In genomic region chr6:133553652-133554051, GRCh38 we compare ENCODE assay signal across 8 cellular contexts.
DNase-seq lines count a peak whose midpoint lies in the region; ATAC-seq, FAIRE-seq and TF ChIP-seq lines count a peak whose summit lies in the region.

No MANE protein-coding gene starts in this region.

- no peak overlapping the region for H3K4me2 ChIP-seq in endothelial cell of umbilical vein (ENCODE audit: insufficient read depth, low read length)

- no peak overlapping the region for H2AFZ ChIP-seq in endothelial cell of umbilical vein (ENCODE audit: low read depth, low read length)

- no peak overlapping the region for H3K27ac Mint-ChIP-seq in CD8-positive, alpha-beta T cell
- H3K27ac Mint-ChIP-seq in nephron progenitor cell, result no peak overlapping the region

- no peak overlapping the region for H3K4me3 Mint-ChIP-seq in CD8-positive, alpha-beta T cell
- no peak overlapping the region for H3K4me3 Mint-ChIP-seq in nephron progenitor cell

- no peak for ATAC-seq in CD8-positive, alpha-beta T cell
- ATAC-seq in GM18870 (IDR thresholded peaks at IDR 0.05; ENCODE audit: unreplicated experiment) (peak; percentile 91), HG02981 (IDR thresholded peaks at IDR 0.05; ENCODE audit: unreplicated experiment) (no peak)
- ATAC-seq in activated CD4-positive, CD25-positive, alpha-beta regulatory T cell treated with anti-CD3 and anti-CD28 coated beads, Interleukin-2, amount 50 U/mL, for 24 hours, result no peak

- POLR2A ChIA-PET in CD8-positive, alpha-beta T cell (lab: Charles Lee), result no interaction called here
- POLR2A ChIA-PET in endothelial cell of umbilical vein (lab: Charles Lee), result no interaction called here

- no peak for DNase-seq in CD8-positive, alpha-beta T cell
- DNase-seq in Jurkat, Clone E6-1 (ENCODE audit: low read depth, low spot score), result peak; percentile 45
- DNase-seq in SK-MEL-5 (ENCODE audit: low read depth, low spot score) (peak; percentile 71), endothelial cell of umbilical vein (ENCODE audit: low read depth, low spot score) (peak; percentile 44), nephron progenitor cell (peak; percentile 53)

- no peaks in the 10 kb centered on the region for H3K9me1 ChIP-seq in endothelial cell of umbilical vein (replicated peaks; ENCODE audit: control insufficient read depth, extremely low read depth, insufficient read depth, low read length)

- H3K27me3 ChIP-seq in CD8-positive, alpha-beta T cell (ENCODE audit: insufficient read depth, low read length), result no peaks in the 10 kb centered on the region
- peaks cover 2 to 4% of the 10 kb centered on the region in 2 experiments for H3K27me3 ChIP-seq in endothelial cell of umbilical vein (ENCODE audit: control insufficient read depth in 2 of 2, insufficient read depth in 2 of 2, low read length in 2 of 2)

- peak; percentile 86 for FAIRE-seq in endothelial cell of umbilical vein (lab: Jason Lieb, UNC)

- no peaks in the 10 kb centered on the region for H3K36me3 ChIP-seq in CD8-positive, alpha-beta T cell (ENCODE audit: insufficient read depth, low read length)
- no peaks in the 10 kb centered on the region for H3K36me3 ChIP-seq in endothelial cell of umbilical vein (ENCODE audit: control insufficient read depth in 2 of 2, extremely low read depth in 1 of 2, insufficient read depth in 2 of 2, low read length in 2 of 2)

- no peak for TF ChIP-seq POLR2A in endothelial cell of umbilical vein (IDR thresholded peaks at IDR 0.05; ENCODE audit: low read depth, low read length)

- no peaks in the 10 kb centered on the region for H4K20me1 ChIP-seq in endothelial cell of umbilical vein (replicated peaks; ENCODE audit: control insufficient read depth, extremely low read depth, insufficient read depth, low read length)

- BruUV-seq in endothelial cell of umbilical vein (replicated peaks; lab: Mats Ljungman, UMichigan), result no TSS peak

- no peaks in the 10 kb centered on the region for H3K4me1 ChIP-seq in CD8-positive, alpha-beta T cell (ENCODE audit: insufficient read depth, low read length)
- no peaks in the 10 kb centered on the region for H3K4me1 ChIP-seq in endothelial cell of umbilical vein (ENCODE audit: control insufficient read depth, extremely low read depth, insufficient read depth, low read length)

- peak; percentile 36 for TF ChIP-seq CTCF in CD8-positive, alpha-beta T cell (IDR thresholded peaks at IDR 0.05)
- peak; percentile 23 to 37 for TF ChIP-seq CTCF in endothelial cell of umbilical vein (IDR thresholded peaks at IDR 0.05; ENCODE audit: extremely low read depth in 1 of 2, insufficient read depth in 1 of 2, low read depth in 1 of 2, low read length in 2 of 2)
- peak; percentile 72 for TF ChIP-seq CTCF in nephron progenitor cell (IDR thresholded peaks at IDR 0.05)

- H3K27ac ChIP-seq in CD8-positive, alpha-beta T cell (ENCODE audit: low read depth, low read length), result no peak overlapping the region
- no peak overlapping the region for H3K27ac ChIP-seq in endothelial cell of umbilical vein (ENCODE audit: insufficient read depth, low read depth, low read length)

- H3K9me3 Mint-ChIP-seq in CD8-positive, alpha-beta T cell, result no peaks in the 10 kb centered on the region
- peaks cover 14% of the 10 kb centered on the region for H3K9me3 Mint-ChIP-seq in nephron progenitor cell

- H3K4me3 ChIP-seq in CD8-positive, alpha-beta T cell (ENCODE audit: low read depth, low read length), result no peak overlapping the region
- no peak overlapping the region for H3K4me3 ChIP-seq in Jurkat, Clone E6-1 (ENCODE audit: low read length)
- H3K4me3 ChIP-seq in endothelial cell of umbilical vein (replicated peaks in 1 of 3; ENCODE audit: insufficient read depth in 1 of 3, low read depth in 1 of 3, low read length in 3 of 3), result no peak overlapping the region

- in situ Hi-C loops in SK-MEL-5 (cut with HindIII; ENCODE audit: low pct_unique_long_range_greater_than_20kb, low sequenced_read_pairs), result no loop called here

- no peak overlapping the region for H3K9ac ChIP-seq in endothelial cell of umbilical vein (replicated peaks; ENCODE audit: extremely low read depth, insufficient read depth, low read length)

- no peaks in the 10 kb centered on the region for H3K36me3 Mint-ChIP-seq in CD8-positive, alpha-beta T cell
- H3K36me3 Mint-ChIP-seq in nephron progenitor cell (ENCODE audit: low read depth), result no peaks in the 10 kb centered on the region

- H3K27me3 Mint-ChIP-seq in CD8-positive, alpha-beta T cell (ENCODE audit: low read depth), result peaks cover 3% of the 10 kb centered on the region
- H3K27me3 Mint-ChIP-seq in nephron progenitor cell (ENCODE audit: low read depth, poor library complexity), result peaks cover 4% of the 10 kb centered on the region

- CTCF ChIA-PET in CD8-positive, alpha-beta T cell (lab: Charles Lee), result interaction anchor here (0.6 kb wide), 1 partner anchor 885 kb away, joined by 3 read pairs; no protein-coding TSS in a partner anchor
- CTCF ChIA-PET in endothelial cell of umbilical vein (lab: Charles Lee), result no interaction called here

- dilution Hi-C loops in endothelial cell of umbilical vein (cut with MboI; ENCODE audit: extremely low pct_ligation_motif_present, low sequenced_read_pairs), result no loop called here

- H3K79me2 ChIP-seq in endothelial cell of umbilical vein (ENCODE audit: control insufficient read depth, insufficient read depth, low read length), result no peaks in the 10 kb centered on the region

- no peaks in the 10 kb centered on the region for H3K4me1 Mint-ChIP-seq in CD8-positive, alpha-beta T cell (ENCODE audit: low read depth)
- peaks cover 29% of the 10 kb centered on the region for H3K4me1 Mint-ChIP-seq in nephron progenitor cell

- intact Hi-C loops in CD8-positive, alpha-beta T cell (cut with DNase I, micrococcal nuclease), result loop anchor here in 1 of 2 experiments (1.0 to 5.0 kb wide), 2 partner anchors 886 to 1023 kb away; no protein-coding TSS in a partner anchor
- intact Hi-C loops in endothelial cell of umbilical vein (cut with micrococcal nuclease), result loop anchor here (1.0 to 2.0 kb wide), 5 partner anchors 267 to 1023 kb away; no protein-coding TSS in a partner anchor

- no peaks in the 10 kb centered on the region for H3K9me3 ChIP-seq in CD8-positive, alpha-beta T cell (ENCODE audit: low read length)
- H3K9me3 ChIP-seq in endothelial cell of umbilical vein (replicated peaks; ENCODE audit: control insufficient read depth, insufficient read depth, low read length), result no peaks in the 10 kb centered on the region

TF ChIP-seq in endothelial cell of umbilical vein, 7 proteins besides CTCF, POLR2A, EP300 and RAD21:
- TF ChIP-seq FOS (IDR thresholded peaks at IDR 0.05; ENCODE audit: borderline replicate concordance, insufficient read depth, low read length), result no peak
- TF ChIP-seq, protein P1, sequence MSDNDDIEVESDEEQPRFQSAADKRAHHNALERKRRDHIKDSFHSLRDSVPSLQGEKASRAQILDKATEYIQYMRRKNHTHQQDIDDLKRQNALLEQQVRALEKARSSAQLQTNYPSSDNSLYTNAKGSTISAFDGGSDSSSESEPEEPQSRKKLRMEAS (IDR thresholded peaks at IDR 0.05; ENCODE audit: insufficient read depth, insufficient read length), result no peak
- TF ChIP-seq JUN (IDR thresholded peaks at IDR 0.05; ENCODE audit: borderline replicate concordance, insufficient read depth, insufficient read length, low read depth), result no peak
- TF ChIP-seq POLR2AphosphoS5 (IDR thresholded peaks at IDR 0.05; ENCODE audit: insufficient read depth, low read depth, low read length), result no peak
- no peak for TF ChIP-seq EZH2 (IDR thresholded peaks at IDR 0.05; ENCODE audit: borderline replicate concordance, low read depth, low read length, severe bottlenecking)
- no peak for TF ChIP-seq MYC (IDR thresholded peaks at IDR 0.05; ENCODE audit: low read depth, low read length)
- TF ChIP-seq GATA2 (IDR thresholded peaks at IDR 0.05; ENCODE audit: insufficient read depth, insufficient read length, low read depth, low read length), result no peak

Comparison
In these comparisons a context has a peak if more than half of its experiments do, and no peak if none do; other contexts are left out.
1. DNase-seq: peak in Jurkat, Clone E6-1 (single experiment), SK-MEL-5 (single experiment), endothelial cell of umbilical vein (single experiment) and nephron progenitor cell (single experiment); none in CD8-positive, alpha-beta T cell (0 of 7).
2. Peak in every context shown above with its lines, with median percentiles within 50 percentile points of each other: CTCF ChIP-seq.